In the genomic region with DNA sequence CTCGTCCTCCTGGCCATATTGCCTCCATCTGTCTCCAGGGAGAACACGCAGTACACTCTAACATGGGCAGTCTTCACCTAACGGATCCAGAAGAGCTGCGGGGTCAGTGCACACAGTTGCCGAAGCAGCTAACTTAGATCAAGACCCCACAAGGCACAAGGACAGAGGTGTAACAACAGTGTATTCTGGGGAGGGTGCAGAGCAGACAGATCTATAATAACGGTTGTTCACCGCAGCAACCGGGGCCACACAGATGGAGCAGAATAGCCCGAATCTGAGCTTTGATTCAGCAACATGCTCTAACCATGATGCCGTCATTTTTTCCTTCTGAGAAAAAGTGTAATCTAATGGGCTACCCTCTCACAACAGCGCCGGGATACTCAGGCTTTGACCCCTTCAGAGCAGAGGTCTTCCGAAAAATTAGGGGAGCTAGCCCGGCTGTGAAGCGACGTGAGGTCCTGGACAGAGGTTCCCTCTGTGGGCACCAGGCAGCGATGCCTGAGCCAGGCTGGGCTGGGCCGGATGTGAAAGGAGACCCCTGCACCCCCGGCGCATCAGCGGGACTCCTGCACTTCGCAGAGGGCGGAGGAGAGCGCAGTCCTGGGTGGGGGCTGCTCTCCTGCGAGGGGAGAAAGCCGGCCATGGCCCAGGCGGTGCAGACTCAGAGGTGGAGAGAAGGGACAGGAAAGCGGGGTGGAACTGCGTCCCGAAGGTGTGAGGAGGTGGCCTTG, we compare ENCODE assay signal across 8 cellular contexts. TPM values are rescaled to one million over a fixed set of nuclear protein-coding genes. Genes with fewer than 3 reads are reported as not detected.
DNase-seq lines count a peak whose midpoint lies in the region; ATAC-seq, FAIRE-seq and TF ChIP-seq lines count a peak whose summit lies in the region.

No MANE protein-coding gene starts in this region.

- ATAC-seq in GM18511 (IDR thresholded peaks at IDR 0.05; ENCODE audit: unreplicated experiment), result peak; percentile 27
- peak; percentile 11 for ATAC-seq in HG03064 (IDR thresholded peaks at IDR 0.05; ENCODE audit: low read depth, unreplicated experiment)

- CTCF ChIA-PET in mammary epithelial cell (lab: Charles Lee; ENCODE audit: low non-redundant PET), result no interaction called here

- H3K4me3 ChIP-seq in mammary epithelial cell (replicated peaks in 1 of 3; ENCODE audit: insufficient read depth in 1 of 3, low read depth in 2 of 3, low read length in 3 of 3) (peak overlapping the region; percentile 72 to 91 (median 82)), kidney (ENCODE audit: low read length in 2 of 2) (peak overlapping the region; percentile 77 to 89)

- H3K36me3 ChIP-seq in mammary epithelial cell (ENCODE audit: insufficient read depth, low read length), result no peaks in the 10 kb centered on the region
- H3K36me3 ChIP-seq in kidney (ENCODE audit: control insufficient read depth in 1 of 2, insufficient read depth in 2 of 2, low read length in 2 of 2), result no peaks in the 10 kb centered on the region

- no TSS peak for BruUV-seq in mammary epithelial cell (replicated peaks; lab: Mats Ljungman, UMichigan)

- dilution Hi-C loops in mammary epithelial cell (cut with HindIII; ENCODE audit: low sequenced_read_pairs), result no loop called here

- DNase-seq in T-helper 1 cell (peak in 3 of 5 donors; percentile 29 to 35 (median 33)), mammary epithelial cell (no peak), kidney (peak; percentile 91), D721Med (ENCODE audit: insufficient read length, low spot score) (no peak), HCEC 1CT (no peak)
- peak; percentile 20 to 26 for DNase-seq in stimulated activated CD4-positive, alpha-beta T cell treated with anti-CD3 and anti-CD28 coated beads, Interleukin-1b, Interleukin-23, amount 100 ng/mL, for 4 hours (ENCODE audit: low read depth in 2 of 2)

- intact Hi-C loops in mammary epithelial cell (cut with micrococcal nuclease) (loop anchor here (1.0 kb wide), 1 partner anchor 59 kb away; no protein-coding TSS in a partner anchor), kidney (cut with DNase I) (no loop called here)

- H3K9me3 ChIP-seq in mammary epithelial cell (replicated peaks; ENCODE audit: insufficient read depth, low read length) (no peaks in the 10 kb centered on the region), kidney (ENCODE audit: control insufficient read depth in 1 of 2, low read length in 2 of 2) (no peaks in the 10 kb centered on the region)

- no peak overlapping the region for H3K27ac ChIP-seq in mammary epithelial cell (ENCODE audit: insufficient read depth, low read depth, low read length)
- peak overlapping the region; percentile 89 to 93 for H3K27ac ChIP-seq in kidney (ENCODE audit: low read depth in 2 of 2, low read length in 2 of 2)

- H3K79me2 ChIP-seq in mammary epithelial cell (ENCODE audit: insufficient read depth, low read length), result peaks cover 6% of the 10 kb centered on the region

- TF ChIP-seq CTCF in mammary epithelial cell (conservative IDR thresholded peaks at IDR 0.05 in 1 of 2, IDR thresholded peaks at IDR 0.05 in 1 of 2; ENCODE audit: extremely low read depth in 1 of 2, insufficient read depth in 1 of 2, low read depth in 1 of 2, low read length in 2 of 2) (no peak), kidney (IDR thresholded peaks at IDR 0.05; ENCODE audit: borderline replicate concordance, extremely low read depth, insufficient read depth) (no peak), D721Med (IDR thresholded peaks at IDR 0.05; ENCODE audit: insufficient read depth, missing control alignments) (no peak)

- H4K20me1 ChIP-seq in mammary epithelial cell (ENCODE audit: insufficient read depth, low read length), result no peaks in the 10 kb centered on the region

- in situ Hi-C loops in mammary epithelial cell (cut with MboI; ENCODE audit: low sequenced_read_pairs in 2 of 2), result loop anchor here in 1 of 2 donors (10.0 kb wide), 1 partner anchor 54 kb away; a partner anchor contains a TSS

- no peak overlapping the region for H3K9ac ChIP-seq in mammary epithelial cell (ENCODE audit: insufficient read depth, low read length)
- H3K9ac ChIP-seq in kidney (ENCODE audit: low read length in 2 of 2), result peak overlapping the region; percentile 84 to 92

- peaks cover 10% of the 10 kb centered on the region for H3K27me3 ChIP-seq in mammary epithelial cell (ENCODE audit: insufficient read depth, low read length)

- H2AFZ ChIP-seq in mammary epithelial cell (ENCODE audit: low read depth, low read length), result peak overlapping the region; percentile 99

- 13% methylated on average over 24 of the region's 30 CpGs for WGBS in mammary epithelial cell (ENCODE audit: low coverage, missing lambda C conversion rate)

- H3K4me1 ChIP-seq in mammary epithelial cell (ENCODE audit: insufficient read depth, low read length) (peaks cover 16% of the 10 kb centered on the region), kidney (ENCODE audit: control insufficient read depth in 1 of 2, insufficient read depth in 1 of 2, low read depth in 1 of 2, low read length in 2 of 2) (peaks cover 0 to 11% of the 10 kb centered on the region in 2 donors)

- peak overlapping the region; percentile 100 for H3K4me2 ChIP-seq in mammary epithelial cell (ENCODE audit: insufficient read depth, low read depth, low read length)

- FAIRE-seq in kidney (lab: Jason Lieb, UNC) (no peak), D721Med (lab: Jason Lieb, UNC) (no peak)

RNA-seq across cellular contexts. Expression of a gene that starts 57.5 kb away (rescaled TPM):
- total RNA-seq in mammary epithelial cell, result 10 to 100 TPM in 1 of 2 donors, 1 to 10 TPM in 1; 4.3 to 13.7 TPM
- 4.1 TPM for polyA plus RNA-seq in mammary epithelial cell
- polyA minus RNA-seq in mammary epithelial cell, result 4.1 TPM
- total RNA-seq in kidney, result 31.8 TPM
- 6.8 TPM for polyA plus RNA-seq in kidney (ENCODE audit: insufficient read depth, low read depth, low replicate concordance)

Comparison
In these comparisons a context has a peak if more than half of its experiments do, and no peak if none do; other contexts are left out.
1. DNase-seq: peak in T-helper 1 cell (3 of 5), kidney (single experiment) and stimulated activated CD4-positive, alpha-beta T cell treated with anti-CD3 and anti-CD28 coated beads, Interleukin-1b, Interleukin-23, amount 100 ng/mL, for 4 hours (2 of 2); none in mammary epithelial cell (single experiment), D721Med (single experiment) and HCEC 1CT (single experiment).